ENCODE assay signal across 8 cellular contexts in genomic region chr16:58464916-58465731, GRCh38. TPM values are rescaled to one million over a fixed set of nuclear protein-coding genes. Genes with fewer than 3 reads are reported as not detected.
DNase-seq lines count a peak whose midpoint lies in the region; ATAC-seq and TF ChIP-seq lines count a peak whose summit lies in the region.

No MANE protein-coding gene starts in this region.

- DNase-seq in Caki2 (ENCODE audit: low read depth) (peak; percentile 50), Panc1 (ENCODE audit: low read depth, low spot score) (no peak), neuronal stem cell (ENCODE audit: low spot score) (peak; percentile 45), NK-92 (lab: John Stamatoyannopoulos, UW; ENCODE audit: unreplicated experiment) (no peak), SW 1271 (lab: John Stamatoyannopoulos, UW) (no peak), NCI-H2171 (lab: John Stamatoyannopoulos, UW) (no peak)
- no peak for DNase-seq in activated T-helper 2 cell treated with anti-CD3 and anti-CD28 coated beads, Interferon-gamma antibody, Interleukin-2, Interleukin-4, amounts not matched to agents 10 μg/mL and 5 μg/mL and 100 μg/mL, durations not matched to agents 14 hours and 24 hours and 36 hours (ENCODE audit: low spot score)

- no peak overlapping the region for H3K4ac ChIP-seq in neuronal stem cell (ENCODE audit: low read length)

- H3K79me1 ChIP-seq in neuronal stem cell (ENCODE audit: low read depth, low read length) = peaks cover 2% of the 10 kb centered on the region

- 15 to 19% methylated on average over 24 of the region's 24 CpGs for WGBS in esophagus, 2 donors
- no CpG with 5 or more reads among the region's 24 CpGs for WGBS in neuronal stem cell (ENCODE audit: extremely low coverage in 2 of 2, insufficient read length in 2 of 2, insufficient replicate concordance in 1 of 2), 2 donors

- H3K4me3 Mint-ChIP-seq in activated T-helper 2 cell treated with anti-CD3 and anti-CD28 coated beads, Interferon-gamma antibody, Interleukin-2, Interleukin-4, amounts not matched to agents 10 μg/mL and 5 μg/mL and 100 μg/mL, durations not matched to agents 14 hours and 24 hours and 36 hours (ENCODE audit: low read depth) = no peak overlapping the region

- H3K27ac ChIP-seq in Panc1 (ENCODE audit: low read length) (no peak overlapping the region), esophagus (ENCODE audit: low read depth in 2 of 2, low read length in 1 of 2) (no peak overlapping the region), neuronal stem cell (replicated peaks; ENCODE audit: low read length) (no peak overlapping the region)

- no peaks in the 10 kb centered on the region for H3K27me3 ChIP-seq in Panc1 (ENCODE audit: control insufficient read depth, insufficient read depth, low read length)
- peaks cover 0 to 8% of the 10 kb centered on the region in 2 donors for H3K27me3 ChIP-seq in esophagus (ENCODE audit: control insufficient read depth in 1 of 2, insufficient read depth in 2 of 2, low read length in 2 of 2)
- H3K27me3 ChIP-seq in neuronal stem cell (ENCODE audit: control insufficient read depth in 3 of 3, insufficient read depth in 3 of 3, low read depth in 1 of 3, low read length in 3 of 3) = peaks cover 19 to 92% (median 44%) of the 10 kb centered on the region in 3 experiments

- BruUV-seq in Panc1 (replicated peaks; lab: Mats Ljungman, UMichigan) = no TSS peak

- H2AFZ ChIP-seq in neuronal stem cell (ENCODE audit: low read length) = peak overlapping the region; percentile 87

- peaks cover 60% of the 10 kb centered on the region for H3K27me3 Mint-ChIP-seq in activated T-helper 2 cell treated with anti-CD3 and anti-CD28 coated beads, Interferon-gamma antibody, Interleukin-2, Interleukin-4, amounts not matched to agents 10 μg/mL and 5 μg/mL and 100 μg/mL, durations not matched to agents 14 hours and 24 hours and 36 hours (ENCODE audit: low read depth)

- no peak overlapping the region for H3K27ac Mint-ChIP-seq in activated T-helper 2 cell treated with anti-CD3 and anti-CD28 coated beads, Interferon-gamma antibody, Interleukin-2, Interleukin-4, amounts not matched to agents 10 μg/mL and 5 μg/mL and 100 μg/mL, durations not matched to agents 14 hours and 24 hours and 36 hours

- H3K18ac ChIP-seq in neuronal stem cell (ENCODE audit: low read length) = peak overlapping the region; percentile 95

- H3K9me3 ChIP-seq in Panc1 (ENCODE audit: control insufficient read depth, insufficient read depth, low read depth, low read length) = no peaks in the 10 kb centered on the region
- no peaks in the 10 kb centered on the region for H3K9me3 ChIP-seq in esophagus (ENCODE audit: control insufficient read depth in 2 of 2, insufficient read depth in 1 of 2, low read depth in 1 of 2, low read length in 1 of 2)
- no peaks in the 10 kb centered on the region for H3K9me3 ChIP-seq in neuronal stem cell (replicated peaks in 1 of 2; ENCODE audit: control insufficient read depth in 2 of 2, insufficient read depth in 1 of 2, low read depth in 1 of 2, low read length in 2 of 2)

- peaks cover 4% of the 10 kb centered on the region for H3K4me1 Mint-ChIP-seq in activated T-helper 2 cell treated with anti-CD3 and anti-CD28 coated beads, Interferon-gamma antibody, Interleukin-2, Interleukin-4, amounts not matched to agents 10 μg/mL and 5 μg/mL and 100 μg/mL, durations not matched to agents 14 hours and 24 hours and 36 hours (ENCODE audit: low read depth)

- CTCF ChIA-PET in Panc1 (lab: Charles Lee) = interaction anchor here (1.2 kb wide), 1 partner anchor 12 kb away, joined by 6 read pairs; no protein-coding TSS in a partner anchor

- peak overlapping the region; percentile 73 for H2AK5ac ChIP-seq in neuronal stem cell (ENCODE audit: low read depth, low read length)

- H4K8ac ChIP-seq in neuronal stem cell (ENCODE audit: low read depth, low read length) = peak overlapping the region; percentile 76

- POLR2A ChIA-PET in Panc1 (lab: Charles Lee) = no interaction called here

- H3K4me1 ChIP-seq in Panc1 (ENCODE audit: control insufficient read depth, insufficient read depth, low read length) = no peaks in the 10 kb centered on the region
- peaks cover 3% of the 10 kb centered on the region in 2 donors for H3K4me1 ChIP-seq in esophagus (ENCODE audit: control insufficient read depth in 2 of 2, insufficient read depth in 2 of 2, low read length in 1 of 2)
- peaks cover 0 to 8% of the 10 kb centered on the region in 2 donors for H3K4me1 ChIP-seq in neuronal stem cell (ENCODE audit: control insufficient read depth in 2 of 2, insufficient read depth in 1 of 2, low read depth in 1 of 2, low read length in 2 of 2)

- H3K4me2 ChIP-seq in neuronal stem cell (ENCODE audit: insufficient read depth, low read length, poor library complexity, severe bottlenecking) = peak overlapping the region; percentile 96

- no peak overlapping the region for H2BK15ac ChIP-seq in neuronal stem cell (ENCODE audit: low read length)

- in situ Hi-C loops in Caki2 (cut with HindIII; ENCODE audit: low pct_unique_long_range_greater_than_20kb, low sequenced_read_pairs) = no loop called here
- in situ Hi-C loops in Panc1 (cut with HindIII; ENCODE audit: low pct_unique_long_range_greater_than_20kb, low sequenced_read_pairs) = no loop called here

- H2BK120ac ChIP-seq in neuronal stem cell (ENCODE audit: low read depth, low read length) = no peak overlapping the region

- H3K14ac ChIP-seq in neuronal stem cell (ENCODE audit: low read length) = peak overlapping the region; percentile 6

- peak; percentile 61 for ATAC-seq in Panc1

- peak overlapping the region; percentile 59 for H2BK5ac ChIP-seq in neuronal stem cell (ENCODE audit: low read length)

- no peak overlapping the region for H3K9ac ChIP-seq in neuronal stem cell (ENCODE audit: low read depth, low read length, poor library complexity)

- H3K4me3 ChIP-seq in Panc1 (ENCODE audit: low read depth in 2 of 2, low read length in 2 of 2) (peak overlapping the region; percentile 39 to 47), esophagus (ENCODE audit: low read depth in 1 of 2, low read length in 2 of 2) (peak overlapping the region; percentile 57 to 62), neuronal stem cell (ENCODE audit: low read length in 2 of 2) (peak overlapping the region in 1 of 2 donors; percentile 85)

- H3K36me3 Mint-ChIP-seq in activated T-helper 2 cell treated with anti-CD3 and anti-CD28 coated beads, Interferon-gamma antibody, Interleukin-2, Interleukin-4, amounts not matched to agents 10 μg/mL and 5 μg/mL and 100 μg/mL, durations not matched to agents 14 hours and 24 hours and 36 hours (ENCODE audit: low read depth) = no peaks in the 10 kb centered on the region

- no peak overlapping the region for H2BK12ac ChIP-seq in neuronal stem cell (ENCODE audit: low read length)

- intact Hi-C loops in Panc1 (cut with micrococcal nuclease; ENCODE audit: unreplicated experiment) = no loop called here
- intact Hi-C loops in activated T-helper 2 cell treated with anti-CD3 and anti-CD28 coated beads, Interferon-gamma antibody, Interleukin-2, Interleukin-4, amounts not matched to agents 10 μg/mL and 5 μg/mL and 100 μg/mL, durations not matched to agents 14 hours and 24 hours and 36 hours (cut with micrococcal nuclease) = no loop called here

- H3K36me3 ChIP-seq in Panc1 (ENCODE audit: control insufficient read depth, insufficient read depth, low read length) (no peaks in the 10 kb centered on the region), esophagus (ENCODE audit: control insufficient read depth in 2 of 2, insufficient read depth in 2 of 2, low read length in 1 of 2) (no peaks in the 10 kb centered on the region), neuronal stem cell (replicated peaks in 1 of 2; ENCODE audit: control insufficient read depth in 2 of 2, insufficient read depth in 2 of 2, low read length in 2 of 2) (no peaks in the 10 kb centered on the region)

- no peak; the same call in 1 of the 2 replicates for TF ChIP-seq CTCF in Panc1 (IDR thresholded peaks at IDR 0.05)

- H3K9me3 Mint-ChIP-seq in activated T-helper 2 cell treated with anti-CD3 and anti-CD28 coated beads, Interferon-gamma antibody, Interleukin-2, Interleukin-4, amounts not matched to agents 10 μg/mL and 5 μg/mL and 100 μg/mL, durations not matched to agents 14 hours and 24 hours and 36 hours = no peaks in the 10 kb centered on the region

- H3K23ac ChIP-seq in neuronal stem cell (ENCODE audit: low read depth, low read length, poor library complexity) = peak overlapping the region; percentile 53

- no peak overlapping the region for H4K91ac ChIP-seq in neuronal stem cell (ENCODE audit: low read depth, low read length, poor library complexity)

RNA-seq across cellular contexts. Expression of gene NDRG4, which starts 34.8 kb away (rescaled TPM):
- 72.1 and 115 TPM in 2 replicates for total RNA-seq in Caki2 (2014; rRNA removed; shearing (Covaris generic); ENCODE audit: low replicate concordance)
- 5.1 TPM for total RNA-seq in Panc1 (2021; ENCODE audit: unreplicated experiment)
- polyA plus RNA-seq in Panc1 (2012; ENCODE audit: insufficient read length) = 5.2 TPM
- 10 to 100 TPM; 12.0 to 26.9 TPM for polyA plus RNA-seq in esophagus
- 23.0 TPM for polyA plus RNA-seq in neuronal stem cell (2013, experiment 1 of 2)
- polyA plus RNA-seq in neuronal stem cell (2013, experiment 2 of 2) = 24.0 TPM
- 3.1 and 3.6 TPM in 2 replicates for total RNA-seq in activated T-helper 2 cell treated with anti-CD3 and anti-CD28 coated beads, Interferon-gamma antibody, Interleukin-2, Interleukin-4, amounts not matched to agents 10 μg/mL and 5 μg/mL and 100 μg/mL, durations not matched to agents 14 hours and 24 hours and 36 hours

RNA-seq across cellular contexts. Expression of gene SETD6, which starts 50.2 kb away (rescaled TPM):
- 17.8 and 26.2 TPM in 2 replicates for total RNA-seq in Caki2 (2014; rRNA removed; shearing (Covaris generic); ENCODE audit: low replicate concordance)
- total RNA-seq in Panc1 (2021; ENCODE audit: unreplicated experiment) = 28.3 TPM
- 21.2 TPM for polyA plus RNA-seq in Panc1 (2012; ENCODE audit: insufficient read length)
- 10 to 100 TPM; 15.5 to 17.3 TPM for polyA plus RNA-seq in esophagus
- 14.6 TPM for polyA plus RNA-seq in neuronal stem cell (2013, experiment 1 of 2)
- 12.8 TPM for polyA plus RNA-seq in neuronal stem cell (2013, experiment 2 of 2)
- total RNA-seq in activated T-helper 2 cell treated with anti-CD3 and anti-CD28 coated beads, Interferon-gamma antibody, Interleukin-2, Interleukin-4, amounts not matched to agents 10 μg/mL and 5 μg/mL and 100 μg/mL, durations not matched to agents 14 hours and 24 hours and 36 hours = 24.4 and 24.7 TPM in 2 replicates

Comparison
In these comparisons a context has a peak if more than half of its experiments do, and no peak if none do; other contexts are left out.
1. DNase-seq: peak in Caki2 (single experiment) and neuronal stem cell (single experiment); none in Panc1 (single experiment), NK-92 (single experiment), SW 1271 (0 of 2), NCI-H2171 (single experiment) and activated T-helper 2 cell treated with anti-CD3 and anti-CD28 coated beads, Interferon-gamma antibody, Interleukin-2, Interleukin-4, amounts not matched to agents 10 μg/mL and 5 μg/mL and 100 μg/mL, durations not matched to agents 14 hours and 24 hours and 36 hours (single experiment).
2. RNA of gene NDRG4, which starts 34.8 kb away (total RNA-seq): 72.1 to 115 TPM in Caki2; 5.1 TPM in Panc1 (single experiment) and 3.1 to 3.6 TPM in activated T-helper 2 cell treated with anti-CD3 and anti-CD28 coated beads, Interferon-gamma antibody, Interleukin-2, Interleukin-4, amounts not matched to agents 10 μg/mL and 5 μg/mL and 100 μg/mL, durations not matched to agents 14 hours and 24 hours and 36 hours; every median in the first group is over 10 times any median in the second.